In genomic region chr16:84044108-84044488, GRCh38 we compare ENCODE assay signal across 9 cellular contexts. TPM values are rescaled to one million over a fixed set of nuclear protein-coding genes. Genes with fewer than 3 reads are reported as not detected.
DNase-seq lines count a peak whose midpoint lies in the region; ATAC-seq and TF ChIP-seq lines count a peak whose summit lies in the region.
"Had no signal": no experiment of that assay in that cellular context is flagged by ENCODE, and none has a peak within 500 bp of the region (broad histone marks: within the 10 kb centered on the region; RNA-seq: fewer than 3 reads in every experiment).

No MANE protein-coding gene starts in this region.

- no peak overlapping the region for H2BK120ac ChIP-seq in neuronal stem cell (ENCODE audit: low read depth, low read length)

- H2AFZ ChIP-seq in Loucy (ENCODE audit: low read length) (no peak overlapping the region), neuronal stem cell (ENCODE audit: low read length) (peak overlapping the region; percentile 71)

- H2BK15ac ChIP-seq in neuronal stem cell (ENCODE audit: low read length), result no peak overlapping the region

- H3K27ac ChIP-seq in neuronal stem cell (replicated peaks; ENCODE audit: low read length), result no peak overlapping the region
- H3K27ac ChIP-seq: gastroesophageal sphincter had no signal

- no peak overlapping the region for H3K4ac ChIP-seq in neuronal stem cell (ENCODE audit: low read length)

- H3K4me2 ChIP-seq in Loucy (ENCODE audit: low read depth, low read length, poor library complexity, severe bottlenecking), result peak overlapping the region; percentile 49
- peak overlapping the region; percentile 3 for H3K4me2 ChIP-seq in neuronal stem cell (ENCODE audit: insufficient read depth, low read length, poor library complexity, severe bottlenecking)

- H3K79me2 ChIP-seq in Loucy (ENCODE audit: insufficient read depth, low read length), result no peaks in the 10 kb centered on the region

- no peak overlapping the region for H4K91ac ChIP-seq in neuronal stem cell (ENCODE audit: low read depth, low read length, poor library complexity)

- no peaks in the 10 kb centered on the region for H3K9me2 ChIP-seq in Loucy (replicated peaks; ENCODE audit: low read depth, low read length)

- DNase-seq in DMS53 (lab: John Stamatoyannopoulos, UW) (peak; percentile 60), DMS53 treated with DMSO at 0.1 percent for 48 hours (lab: John Stamatoyannopoulos, UW; ENCODE audit: unreplicated experiment) (no peak), cardiac fibroblast (ENCODE audit: low read depth in 2 of 2) (peak; percentile 36 to 48), neuronal stem cell (ENCODE audit: low spot score) (no peak), NCI-H1436 (lab: John Stamatoyannopoulos, UW) (no peak)

- no peak overlapping the region for H4K8ac ChIP-seq in neuronal stem cell (ENCODE audit: low read depth, low read length)

- H2AK5ac ChIP-seq in neuronal stem cell (ENCODE audit: low read depth, low read length), result no peak overlapping the region

- H2BK12ac ChIP-seq in neuronal stem cell (ENCODE audit: low read length), result no peak overlapping the region

- H3K9ac ChIP-seq in Loucy (ENCODE audit: low read depth, low read length, poor library complexity, severe bottlenecking) (no peak overlapping the region), neuronal stem cell (ENCODE audit: low read depth, low read length, poor library complexity) (no peak overlapping the region)

- TF ChIP-seq CTCF in Loucy (conservative IDR thresholded peaks at IDR 0.05; ENCODE audit: low read length), result peak; percentile 57
- TF ChIP-seq CTCF in cardiac fibroblast (IDR thresholded peaks at IDR 0.05; ENCODE audit: low read depth, low read length), result peak; percentile 42

- no peak overlapping the region for H3K23ac ChIP-seq in neuronal stem cell (ENCODE audit: low read depth, low read length, poor library complexity)

- H4K20me1 ChIP-seq in Loucy (ENCODE audit: insufficient read depth, low read length, poor library complexity, severe bottlenecking), result no peaks in the 10 kb centered on the region

- H3K18ac ChIP-seq in neuronal stem cell (ENCODE audit: low read length), result peak overlapping the region; percentile 63

- no peaks in the 10 kb centered on the region for H3K27me3 ChIP-seq in Loucy (ENCODE audit: insufficient read depth, low read length, poor library complexity, severe bottlenecking)
- no peaks in the 10 kb centered on the region for H3K27me3 ChIP-seq in neuronal stem cell (ENCODE audit: control insufficient read depth in 3 of 3, insufficient read depth in 3 of 3, low read depth in 1 of 3, low read length in 3 of 3)

- no peak overlapping the region for H2BK5ac ChIP-seq in neuronal stem cell (ENCODE audit: low read length)

- peaks cover 16% of the 10 kb centered on the region for H3K4me1 ChIP-seq in Loucy (ENCODE audit: insufficient read depth, low read length, poor library complexity, severe bottlenecking)
- peaks cover 24 to 33% of the 10 kb centered on the region in 2 donors for H3K4me1 ChIP-seq in neuronal stem cell (ENCODE audit: control insufficient read depth in 2 of 2, insufficient read depth in 1 of 2, low read depth in 1 of 2, low read length in 2 of 2)

- H3K79me1 ChIP-seq in neuronal stem cell (ENCODE audit: low read depth, low read length), result no peaks in the 10 kb centered on the region

- H3K14ac ChIP-seq in neuronal stem cell (ENCODE audit: low read length), result no peak overlapping the region

- no peak overlapping the region for H3K4me3 ChIP-seq in Loucy (ENCODE audit: low read length, poor library complexity, severe bottlenecking)
- H3K4me3 ChIP-seq in cardiac fibroblast (replicated peaks in 1 of 2; ENCODE audit: low read depth in 2 of 2, low read length in 2 of 2), result no peak overlapping the region
- H3K4me3 ChIP-seq in neuronal stem cell (ENCODE audit: low read length in 2 of 2), result peak overlapping the region in 1 of 2 donors; percentile 1
- H3K4me3 ChIP-seq: gastroesophageal sphincter had no signal

- ATAC-seq in GM21528 (IDR thresholded peaks at IDR 0.05; ENCODE audit: low FRiP score, unreplicated experiment) (no peak), HG03135 (IDR thresholded peaks at IDR 0.05; ENCODE audit: unreplicated experiment) (no peak)
- ATAC-seq: gastroesophageal sphincter had no signal

- no peaks in the 10 kb centered on the region for H3F3A ChIP-seq in Loucy (ENCODE audit: low read depth)

- no peaks in the 10 kb centered on the region for H3K36me3 ChIP-seq in Loucy (ENCODE audit: insufficient read depth, low read length)
- H3K36me3 ChIP-seq in neuronal stem cell (replicated peaks in 1 of 2; ENCODE audit: control insufficient read depth in 2 of 2, insufficient read depth in 2 of 2, low read length in 2 of 2), result peaks cover 0 to 3% of the 10 kb centered on the region in 2 donors

- WGBS in neuronal stem cell (ENCODE audit: extremely low coverage in 2 of 2, insufficient read length in 2 of 2, insufficient replicate concordance in 1 of 2), 2 donors, result no CpG with 5 or more reads among the region's 5 CpGs

- no peaks in the 10 kb centered on the region for H3K9me3 ChIP-seq in Loucy (ENCODE audit: insufficient read depth, low read depth, low read length)
- H3K9me3 ChIP-seq in neuronal stem cell (replicated peaks in 1 of 2; ENCODE audit: control insufficient read depth in 2 of 2, insufficient read depth in 1 of 2, low read depth in 1 of 2, low read length in 2 of 2), result no peaks in the 10 kb centered on the region
- H3K9me3 ChIP-seq: gastroesophageal sphincter had no signal

RNA-seq across cellular contexts. Expression of gene SLC38A8, which starts 1.5 kb away (rescaled TPM):
- polyA plus RNA-seq in neuronal stem cell (2013, experiment 1 of 2), result 0.32 TPM
- polyA plus RNA-seq in neuronal stem cell (2013, experiment 2 of 2), result 0.18 TPM

Comparison
In these comparisons a context has a peak if more than half of its experiments do, and no peak if none do; other contexts are left out.
1. DNase-seq: peak in DMS53 (single experiment) and cardiac fibroblast (2 of 2); none in DMS53 treated with DMSO at 0.1 percent for 48 hours (single experiment), neuronal stem cell (single experiment) and NCI-H1436 (single experiment).